In the genomic region with DNA sequence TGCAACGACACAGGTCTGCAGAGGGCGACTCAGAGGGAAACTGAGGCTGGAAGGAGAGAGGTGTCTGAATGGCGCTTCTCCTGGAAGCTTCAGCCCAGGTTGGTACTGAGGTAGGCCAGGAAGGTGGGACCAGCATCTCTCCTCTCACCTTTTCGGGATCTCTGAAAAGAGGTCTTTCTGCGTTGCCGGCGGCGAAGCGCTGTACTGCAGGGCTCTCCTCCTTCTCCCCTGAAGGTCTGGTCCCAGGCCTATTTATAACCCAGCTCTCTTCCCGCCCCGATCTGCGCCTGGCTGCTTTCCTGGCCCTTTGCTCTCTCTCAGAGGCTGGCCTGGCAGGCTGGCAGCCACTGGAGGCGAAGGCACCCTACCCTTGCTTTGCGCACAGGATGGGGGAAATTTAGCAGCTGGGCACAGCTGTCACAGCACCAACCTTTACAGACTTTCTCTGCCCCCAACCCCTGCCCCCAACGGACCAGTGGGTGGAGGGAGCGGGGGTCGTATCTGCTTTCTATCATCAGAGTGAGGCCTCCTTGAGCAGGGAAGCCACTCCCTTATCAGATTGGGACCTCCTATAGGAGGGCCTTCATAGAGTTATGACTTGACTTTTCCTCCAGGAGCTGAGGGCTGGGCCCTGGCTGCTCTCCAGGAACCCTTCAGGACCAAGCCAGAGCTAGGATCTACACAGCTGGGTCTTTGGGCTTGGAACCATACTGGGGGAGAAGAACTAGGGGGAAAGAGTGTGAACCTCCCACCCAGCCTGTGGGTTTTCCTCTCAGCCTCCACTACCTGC, we compare ENCODE assay signal across 8 cellular contexts. TPM values are rescaled to one million over a fixed set of nuclear protein-coding genes. Genes with fewer than 3 reads are reported as not detected.
DNase-seq lines count a peak whose midpoint lies in the region; ATAC-seq and TF ChIP-seq lines count a peak whose summit lies in the region.

No MANE protein-coding gene starts in this region.

- H3K4me1 Mint-ChIP-seq in natural killer cell, result peaks cover 38 to 66% of the 10 kb centered on the region in 2 donors

- peaks cover 43% of the 10 kb centered on the region for H3K4me1 ChIP-seq in ACC112 (ENCODE audit: control insufficient read depth, insufficient read depth, low read length, unreplicated experiment)

- intact Hi-C loops in natural killer cell (cut with micrococcal nuclease), result no loop called here

- H3K36me3 ChIP-seq in ACC112 (ENCODE audit: insufficient read depth, low read length), result no peaks in the 10 kb centered on the region

- H3K4me3 ChIP-seq in ACC112 (ENCODE audit: low read depth, low read length), result peak overlapping the region; percentile 77

- no peaks in the 10 kb centered on the region for H3K36me3 Mint-ChIP-seq in natural killer cell

- H3K27ac ChIP-seq in ACC112 (ENCODE audit: low read depth, low read length), result no peak overlapping the region

- no peak overlapping the region for H2AFZ ChIP-seq in ACC112 (ENCODE audit: low read length, unreplicated experiment)

- peaks cover 8% of the 10 kb centered on the region; the same call in 1 of the 2 replicates for H3K27me3 ChIP-seq in ACC112 (ENCODE audit: insufficient read depth, low read length)

- no peak for TF ChIP-seq CTCF in natural killer cell (IDR thresholded peaks at IDR 0.05)

- peaks cover 28 to 46% of the 10 kb centered on the region in 2 donors for H3K27me3 Mint-ChIP-seq in natural killer cell (ENCODE audit: low read depth in 2 of 2)

- no peaks in the 10 kb centered on the region for H3K79me2 ChIP-seq in ACC112 (ENCODE audit: control insufficient read depth, insufficient read depth, low read length, unreplicated experiment)

- no peaks in the 10 kb centered on the region for H3K9me3 Mint-ChIP-seq in natural killer cell

- H3K4me3 Mint-ChIP-seq in natural killer cell, result peak overlapping the region; percentile 63

- no peak for ATAC-seq in natural killer cell
- ATAC-seq in GM19328 (IDR thresholded peaks at IDR 0.05; ENCODE audit: unreplicated experiment), result no peak

- DNase-seq in NOMO-1 treated with dmso at 0.1 percent for 144 hours (lab: John Stamatoyannopoulos, UW; ENCODE audit: unreplicated experiment), result peak; percentile 30
- DNase-seq in glomerular visceral epithelial cell (ENCODE audit: extremely low spot score), result peak; percentile 56
- no peak for DNase-seq in natural killer cell
- no peak for DNase-seq in A172 (ENCODE audit: low spot score)
- no peak for DNase-seq in 8988T
- no peak for DNase-seq in GOT3 (lab: John Stamatoyannopoulos, UW)

- H3K27ac Mint-ChIP-seq in natural killer cell, result no peak overlapping the region

RNA-seq across cellular contexts. Expression of a gene that starts 1.1 kb away (rescaled TPM):
- 10 to 100 TPM; 11.4 to 19.5 (median 12.4) TPM for total RNA-seq in natural killer cell
- 10.6 and 13.6 TPM in 2 replicates for total RNA-seq in A172 (2014; rRNA removed; shearing (Covaris generic))

Comparison
In these comparisons a context has a peak if more than half of its experiments do, and no peak if none do; other contexts are left out.
1. DNase-seq: peak in NOMO-1 treated with dmso at 0.1 percent for 144 hours (single experiment) and glomerular visceral epithelial cell (single experiment); none in natural killer cell (single experiment), A172 (single experiment), 8988T (single experiment) and GOT3 (single experiment).